In the genomic region with DNA sequence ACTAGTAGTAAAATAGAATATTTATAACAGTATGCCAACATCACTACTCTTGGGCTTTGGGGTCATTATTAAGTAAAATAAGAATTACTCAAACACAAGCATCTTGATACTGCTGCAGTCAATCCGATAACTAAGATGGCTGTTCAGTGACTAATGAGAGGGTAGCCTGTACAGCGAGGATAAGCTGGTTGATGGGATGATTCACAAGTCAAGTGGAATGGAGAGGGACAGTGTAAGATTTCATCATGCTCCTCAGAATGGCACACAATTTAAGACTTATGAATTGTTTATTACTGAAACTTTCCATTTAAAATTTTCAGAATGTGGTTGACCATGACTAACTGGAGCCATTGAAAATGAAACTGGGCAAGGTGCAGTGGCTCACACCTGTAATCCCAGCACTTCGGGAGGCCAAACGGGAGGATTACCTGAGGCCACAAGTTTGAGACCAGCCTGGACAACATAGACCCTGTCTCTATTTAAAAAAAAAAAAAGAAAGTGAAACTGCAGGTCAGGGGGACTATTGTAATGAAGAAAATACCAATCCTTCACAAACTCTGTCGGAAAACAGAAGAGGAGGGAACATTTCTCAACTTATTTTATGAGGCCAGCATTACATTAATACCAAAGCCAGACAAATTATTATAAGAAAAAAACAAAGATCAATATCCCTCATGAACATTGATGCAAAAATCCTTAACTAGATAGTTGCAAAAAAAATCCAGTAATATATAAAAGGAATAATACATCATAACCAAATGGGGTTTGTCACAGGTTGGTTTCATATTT, we compare ENCODE assay signal across 9 cellular contexts. TPM values are rescaled to one million over a fixed set of nuclear protein-coding genes. Genes with fewer than 3 reads are reported as not detected.
DNase-seq lines count a peak whose midpoint lies in the region; ATAC-seq and TF ChIP-seq lines count a peak whose summit lies in the region.
"Had no signal": no experiment of that assay in that cellular context is flagged by ENCODE, and none has a peak within 500 bp of the region (broad histone marks: within the 10 kb centered on the region; RNA-seq: fewer than 3 reads in every experiment).

No MANE protein-coding gene starts in this region.

- DNase-seq in CD14-positive monocyte (ENCODE audit: low spot score) (no peak), GM23248 (peak; percentile 92), RKO (ENCODE audit: low spot score) (peak; percentile 94), fibroblast of peridontal ligament (ENCODE audit: extremely low read depth) (peak; percentile 90), DMS153 (lab: John Stamatoyannopoulos, UW) (no peak), NCI-H524 treated with DMSO at 0.1 percent for 48 hours (lab: John Stamatoyannopoulos, UW) (no peak), GF-D8 (lab: John Stamatoyannopoulos, UW) (no peak)

- peaks cover 2% of the 10 kb centered on the region for H4K20me1 ChIP-seq in GM23248 (ENCODE audit: insufficient read depth)

- WGBS in GM23248 (ENCODE audit: low coverage in 1 of 2, low lambda C conversion rate in 2 of 2, missing lambda C conversion rate in 2 of 2), 2 experiments = 67 to 69% methylated on average over 5 of the region's 5 CpGs

- peaks cover 98% of the 10 kb centered on the region for H3K79me2 ChIP-seq in GM23248 (ENCODE audit: insufficient read depth)

- no peaks in the 10 kb centered on the region for H3K36me3 ChIP-seq in GM23248 (ENCODE audit: low read depth)

- peaks cover 19% of the 10 kb centered on the region for H3K4me1 Mint-ChIP-seq in CD14-positive monocyte

- in situ Hi-C loops in GM23248 (cut with MboI) = no loop called here

- no peak for ATAC-seq in HG03139 (IDR thresholded peaks at IDR 0.05; ENCODE audit: unreplicated experiment)

- H3K27ac ChIP-seq in GM23248 = peak overlapping the region; percentile 86

- H3K9me3 ChIP-seq in GM23248 (ENCODE audit: low read depth) = no peaks in the 10 kb centered on the region

- H3K9me2 ChIP-seq in GM23248 (ENCODE audit: insufficient read depth) = no peaks in the 10 kb centered on the region

- peak overlapping the region; percentile 57 for H3K9ac ChIP-seq in GM23248

- peak overlapping the region; percentile 38; the same call in 1 of the 2 replicates for H2AFZ ChIP-seq in GM23248

- peak overlapping the region; percentile 55 for H3K4me3 ChIP-seq in GM23248

- H3K27me3 Mint-ChIP-seq in CD14-positive monocyte (ENCODE audit: low read depth in 3 of 3) = peaks cover 0 to under 1% (median 0%) of the 10 kb centered on the region in 3 donors
- H3K27me3 Mint-ChIP-seq: dendritic cell treated with granulocyte-macrophage colony-stimulating factor and Interleukin-4, amounts not matched to agents 40 ng/mL and 50 ng/mL, for 4 days had no signal

- intact Hi-C loops in CD14-positive monocyte (cut with micrococcal nuclease) = no loop called here

- H3F3A ChIP-seq in GM23248 (ENCODE audit: insufficient read depth) = peaks cover 29% of the 10 kb centered on the region

- peaks cover 39% of the 10 kb centered on the region for H3K4me1 ChIP-seq in GM23248 (ENCODE audit: insufficient read depth)

- H3K4me3 Mint-ChIP-seq in CD14-positive monocyte = no peak overlapping the region
- H3K4me3 Mint-ChIP-seq: dendritic cell treated with granulocyte-macrophage colony-stimulating factor and Interleukin-4, amounts not matched to agents 40 ng/mL and 50 ng/mL, for 4 days had no signal

- H3K4me2 ChIP-seq in GM23248 (ENCODE audit: unreplicated experiment) = peak overlapping the region; percentile 69

- H3K27me3 ChIP-seq in GM23248 (replicated peaks; ENCODE audit: insufficient read depth) = no peaks in the 10 kb centered on the region

- TF ChIP-seq CTCF in CD14-positive monocyte (IDR thresholded peaks at IDR 0.05) = no peak

- H3K27ac Mint-ChIP-seq in CD14-positive monocyte = peak overlapping the region; percentile 1 to 88 (median 43)
- H3K27ac Mint-ChIP-seq: dendritic cell treated with granulocyte-macrophage colony-stimulating factor and Interleukin-4, amounts not matched to agents 40 ng/mL and 50 ng/mL, for 4 days had no signal

- H3K36me3 Mint-ChIP-seq in CD14-positive monocyte = peaks cover 16 to 41% of the 10 kb centered on the region in 2 donors

- peaks cover 0 to 19% (median 4%) of the 10 kb centered on the region in 7 donors for H3K9me3 Mint-ChIP-seq in CD14-positive monocyte
- H3K9me3 Mint-ChIP-seq: dendritic cell treated with granulocyte-macrophage colony-stimulating factor and Interleukin-4, amounts not matched to agents 40 ng/mL and 50 ng/mL, for 4 days had no signal

RNA-seq across cellular contexts. Expression of a gene that starts 11.2 kb away (rescaled TPM):
- polyA plus RNA-seq in CD14-positive monocyte = 10 to 100 TPM; 16.3 to 16.8 TPM
- 12.0 and 13.3 TPM in 2 replicates for total RNA-seq in GM23248 (2014; rRNA removed; shearing (Covaris generic))
- 5.1 and 7.2 TPM in 2 replicates for polyA plus RNA-seq in GM23248 (2016; fragmentation: Nextera tagmentation; extraction: Ambion mirVana)

RNA-seq across cellular contexts. Expression of a gene that starts 16.3 kb away (rescaled TPM):
- polyA plus RNA-seq in CD14-positive monocyte (10 to 100 TPM; 78.2 to 81.1 TPM), GM23248 (2016; fragmentation: Nextera tagmentation; extraction: Ambion mirVana) (110 and 117 TPM in 2 replicates)
- 19.7 and 34.4 TPM in 2 replicates for total RNA-seq in GM23248 (2014; rRNA removed; shearing (Covaris generic))

Comparison
In these comparisons a context has a peak if more than half of its experiments do, and no peak if none do; other contexts are left out.
1. DNase-seq: peak in GM23248 (single experiment), RKO (single experiment) and fibroblast of peridontal ligament (single experiment); none in CD14-positive monocyte (single experiment), DMS153 (single experiment), NCI-H524 treated with DMSO at 0.1 percent for 48 hours (single experiment) and GF-D8 (single experiment).